Comparison of ENCODE assay signal across 18 cellular contexts in the genomic region with DNA sequence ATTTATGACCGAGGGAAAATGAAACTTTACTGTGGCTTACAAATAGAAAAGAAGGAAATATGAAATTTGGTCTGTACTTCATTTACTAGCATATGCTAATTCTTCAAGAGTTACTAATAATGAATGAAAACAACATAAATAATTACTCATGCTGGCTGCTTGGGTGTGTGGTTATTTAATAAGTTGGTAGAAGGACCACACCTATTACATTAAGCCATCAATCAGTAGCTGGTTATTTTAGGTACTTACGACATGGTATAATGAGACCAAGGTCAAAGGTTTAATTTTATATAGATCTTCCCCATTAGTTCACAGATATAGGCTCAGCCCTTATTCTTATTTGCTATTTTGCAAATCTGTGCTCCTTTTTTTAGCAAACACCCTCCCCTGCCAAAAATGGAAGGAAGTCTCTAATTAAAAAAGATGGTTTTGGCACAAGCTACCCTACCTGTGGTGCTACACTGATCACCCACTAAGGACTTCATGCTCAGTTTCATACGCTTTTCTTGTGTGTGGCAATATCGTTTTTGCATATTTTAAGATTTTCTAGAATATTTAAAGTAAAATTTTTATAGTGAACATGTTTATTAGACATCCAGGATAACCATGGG.
DNase-seq lines count a peak whose midpoint lies in the region; ATAC-seq lines count a peak whose summit lies in the region.
"Had no signal": no experiment of that assay in that cellular context is flagged by ENCODE, and none has a peak within 500 bp of the region (broad histone marks: within the 10 kb centered on the region; RNA-seq: fewer than 3 reads in every experiment).

No MANE protein-coding gene starts in this region.

- no peak overlapping the region for H3K27ac ChIP-seq in epithelial cell of prostate
- H3K27ac ChIP-seq: BLaER1, HL-60 had no signal

- DNase-seq in NOMO-1 treated with DMSO at 0.1 percent for 48 hours (lab: John Stamatoyannopoulos, UW; ENCODE audit: unreplicated experiment) (peak; percentile 38), NOMO-1 treated with dmso at 0.1 percent for 144 hours (lab: John Stamatoyannopoulos, UW; ENCODE audit: unreplicated experiment) (no peak), epithelial cell of prostate (ENCODE audit: low read depth, low spot score) (peak; percentile 49), COLO829 (ENCODE audit: low spot score) (no peak)
- DNase-seq in central memory CD8-positive, alpha-beta T cell (ENCODE audit: low spot score in 2 of 2) = no peak
- DNase-seq in activated naive CD4-positive, alpha-beta T cell treated with Interleukin-2 at 50 U/mL for 16 hours = no peak
- DNase-seq: 8988T; CD4-positive, alpha-beta memory T cell; DMS 273 treated with DMSO at 0.1 percent for 48 hours; DMS53; DND-41; EL; HCEC 1CT had no signal

- peaks cover 8% of the 10 kb centered on the region for H3K9me3 Mint-ChIP-seq in central memory CD8-positive, alpha-beta T cell
- H3K9me3 Mint-ChIP-seq: CD14-positive monocyte, GM23338 had no signal

- no peaks in the 10 kb centered on the region for H3K4me1 Mint-ChIP-seq in central memory CD8-positive, alpha-beta T cell
- H3K4me1 Mint-ChIP-seq: CD14-positive monocyte; CD4-positive, alpha-beta memory T cell; GM23338 had no signal

- no peak for ATAC-seq in central memory CD8-positive, alpha-beta T cell (replicated peaks; ENCODE audit: extremely low read depth, poor library complexity, severe bottlenecking)
- no peak for ATAC-seq in GM18867 (IDR thresholded peaks at IDR 0.05; ENCODE audit: unreplicated experiment)
- ATAC-seq: GM23338 had no signal

- H3K27ac Mint-ChIP-seq in central memory CD8-positive, alpha-beta T cell (ENCODE audit: low read depth) = peak overlapping the region; percentile 24
- H3K27ac Mint-ChIP-seq: CD4-positive, alpha-beta memory T cell; GM23338 had no signal

- no peak overlapping the region for H3K4me3 Mint-ChIP-seq in central memory CD8-positive, alpha-beta T cell
- H3K4me3 Mint-ChIP-seq: CD14-positive monocyte; CD4-positive, alpha-beta memory T cell; GM23338 had no signal

- H3K27me3 Mint-ChIP-seq in central memory CD8-positive, alpha-beta T cell = no peaks in the 10 kb centered on the region

- H3K36me3 Mint-ChIP-seq in central memory CD8-positive, alpha-beta T cell (ENCODE audit: insufficient read depth) = no peaks in the 10 kb centered on the region
- H3K36me3 Mint-ChIP-seq: CD14-positive monocyte; CD4-positive, alpha-beta memory T cell had no signal

Comparison
In these comparisons a context has a peak if more than half of its experiments do, and no peak if none do; other contexts are left out.
1. DNase-seq: peak in NOMO-1 treated with DMSO at 0.1 percent for 48 hours (single experiment) and epithelial cell of prostate (single experiment); none in NOMO-1 treated with dmso at 0.1 percent for 144 hours (single experiment), central memory CD8-positive, alpha-beta T cell (0 of 2), activated naive CD4-positive, alpha-beta T cell treated with Interleukin-2 at 50 U/mL for 16 hours (single experiment) and COLO829 (single experiment).